19 cellular contexts compared by ENCODE assay signal in the genomic region with DNA sequence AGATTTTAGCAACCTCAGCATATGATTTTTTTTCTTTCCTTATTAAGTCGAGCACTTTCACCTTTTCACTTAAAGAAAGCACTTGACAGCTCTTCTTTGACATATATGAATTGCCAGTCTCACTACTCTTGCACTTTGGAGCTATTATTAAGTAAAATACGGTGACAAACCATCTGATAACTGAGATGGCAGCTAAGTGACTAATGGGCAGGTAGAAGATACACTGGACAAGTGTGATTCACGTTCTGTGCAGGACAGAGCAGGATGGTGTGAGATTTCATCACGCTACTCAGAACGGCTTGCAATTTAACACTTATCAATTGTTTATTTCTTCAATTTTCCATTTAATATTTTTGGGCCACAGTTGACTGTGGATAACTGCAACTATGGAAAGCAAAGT.
DNase-seq lines count a peak whose midpoint lies in the region; ATAC-seq, FAIRE-seq and TF ChIP-seq lines count a peak whose summit lies in the region.
"Had no signal": no experiment of that assay in that cellular context is flagged by ENCODE, and none has a peak within 500 bp of the region (broad histone marks: within the 10 kb centered on the region; RNA-seq: fewer than 3 reads in every experiment).

No MANE protein-coding gene starts in this region.

- TF ChIP-seq POLR2A in breast epithelium (IDR thresholded peaks at IDR 0.05) = no peak

- H3K27ac ChIP-seq in mammary epithelial cell (ENCODE audit: insufficient read depth, low read depth, low read length) = no peak overlapping the region
- no peak overlapping the region for H3K27ac ChIP-seq in breast epithelium
- H3K27ac ChIP-seq: 22Rv1 had no signal

- H3K4me3 ChIP-seq in mammary epithelial cell (replicated peaks in 1 of 3; ENCODE audit: insufficient read depth in 1 of 3, low read depth in 2 of 3, low read length in 3 of 3) = no peak overlapping the region
- H3K4me3 ChIP-seq in breast epithelium = no peak overlapping the region
- no peak overlapping the region for H3K4me3 ChIP-seq in epithelial cell of esophagus (ENCODE audit: low read length)
- H3K4me3 ChIP-seq: HAP-1 had no signal

- H3K4me3 Mint-ChIP-seq in activated CD4-positive, alpha-beta T cell treated with anti-CD3 and anti-CD28 coated beads, Interleukin-2, amount 10 ng/mL, durations not matched to agents 7 days and 5 days = no peak overlapping the region
- H3K4me3 Mint-ChIP-seq: CD4-positive, alpha-beta memory T cell; HFFc6 had no signal

- H3K4me1 Mint-ChIP-seq in activated CD4-positive, alpha-beta T cell treated with anti-CD3 and anti-CD28 coated beads, Interleukin-2, amount 10 ng/mL, durations not matched to agents 7 days and 5 days = peaks cover 2% of the 10 kb centered on the region
- H3K4me1 Mint-ChIP-seq: CD4-positive, alpha-beta memory T cell had no signal

- FAIRE-seq in islet of Langerhans (lab: Jason Lieb, UNC) = peak; percentile 45
- FAIRE-seq: GM12892, H54 had no signal

- no TSS peak for BruUV-seq in mammary epithelial cell (replicated peaks; lab: Mats Ljungman, UMichigan)

- intact Hi-C loops in mammary epithelial cell (cut with micrococcal nuclease) = no loop called here
- intact Hi-C loops in breast epithelium (cut with DNase I; ENCODE audit: low total_unique reads) = no loop called here

- H3K9me3 Mint-ChIP-seq in activated CD4-positive, alpha-beta T cell treated with anti-CD3 and anti-CD28 coated beads, Interleukin-2, amount 10 ng/mL, durations not matched to agents 7 days and 5 days = no peaks in the 10 kb centered on the region
- H3K9me3 Mint-ChIP-seq: HFFc6 had no signal

- no peak overlapping the region for H2AFZ ChIP-seq in mammary epithelial cell (ENCODE audit: low read depth, low read length)

- no peak for ATAC-seq in HG03045 (IDR thresholded peaks at IDR 0.05; ENCODE audit: unreplicated experiment)

- no peaks in the 10 kb centered on the region for H3K36me3 Mint-ChIP-seq in activated CD4-positive, alpha-beta T cell treated with anti-CD3 and anti-CD28 coated beads, Interleukin-2, amount 10 ng/mL, durations not matched to agents 7 days and 5 days (ENCODE audit: low read depth)
- H3K36me3 Mint-ChIP-seq: CD4-positive, alpha-beta memory T cell had no signal

- H3K79me2 ChIP-seq in mammary epithelial cell (ENCODE audit: insufficient read depth, low read length) = no peaks in the 10 kb centered on the region

- TF ChIP-seq CTCF in mammary epithelial cell (conservative IDR thresholded peaks at IDR 0.05 in 1 of 2, IDR thresholded peaks at IDR 0.05 in 1 of 2; ENCODE audit: extremely low read depth in 1 of 2, insufficient read depth in 1 of 2, low read depth in 1 of 2, low read length in 2 of 2) (no peak), breast epithelium (IDR thresholded peaks at IDR 0.05) (no peak), epithelial cell of esophagus (IDR thresholded peaks at IDR 0.05; ENCODE audit: insufficient read depth, low read depth, low read length, missing control alignments) (no peak)

- H3K27me3 Mint-ChIP-seq in activated CD4-positive, alpha-beta T cell treated with anti-CD3 and anti-CD28 coated beads, Interleukin-2, amount 10 ng/mL, durations not matched to agents 7 days and 5 days = no peaks in the 10 kb centered on the region

- 63% methylated on average over 5 of the region's 5 CpGs for WGBS in mammary epithelial cell (ENCODE audit: low coverage, missing lambda C conversion rate)

- no peaks in the 10 kb centered on the region for H4K20me1 ChIP-seq in mammary epithelial cell (ENCODE audit: insufficient read depth, low read length)

- DNase-seq in mammary epithelial cell (peak; percentile 27), breast epithelium (ENCODE audit: low spot score in 2 of 2) (no peak), epithelial cell of esophagus (ENCODE audit: low read depth) (peak; percentile 35), GM03348 (ENCODE audit: low spot score) (no peak)
- DNase-seq in activated CD4-positive, alpha-beta T cell treated with anti-CD3 and anti-CD28 coated beads, Interleukin-2, amount 10 ng/mL, durations not matched to agents 7 days and 5 days = no peak
- DNase-seq: C1 segment of cervical spinal cord; Calu3; CD4-positive, alpha-beta memory T cell; COR-L47; DMS79 treated with DMSO at 0.1 percent for 48 hours; GF-D8; GOT3; HFFc6 had no signal

- H3K9ac ChIP-seq in mammary epithelial cell (ENCODE audit: insufficient read depth, low read length) = no peak overlapping the region

- POLR2A ChIA-PET in activated CD4-positive, alpha-beta T cell treated with anti-CD3 and anti-CD28 coated beads, Interleukin-2, amount 10 ng/mL, durations not matched to agents 7 days and 5 days (lab: Charles Lee) = no interaction called here

- dilution Hi-C loops in mammary epithelial cell (cut with HindIII; ENCODE audit: low sequenced_read_pairs) = no loop called here

- no peaks in the 10 kb centered on the region for H3K36me3 ChIP-seq in mammary epithelial cell (ENCODE audit: insufficient read depth, low read length)
- H3K36me3 ChIP-seq in breast epithelium = no peaks in the 10 kb centered on the region
- H3K36me3 ChIP-seq: HAP-1 had no signal

- H3K27ac Mint-ChIP-seq in activated CD4-positive, alpha-beta T cell treated with anti-CD3 and anti-CD28 coated beads, Interleukin-2, amount 10 ng/mL, durations not matched to agents 7 days and 5 days = no peak overlapping the region
- H3K27ac Mint-ChIP-seq: CD4-positive, alpha-beta memory T cell; HFFc6 had no signal

- H3K4me1 ChIP-seq in mammary epithelial cell (ENCODE audit: insufficient read depth, low read length) (no peaks in the 10 kb centered on the region), breast epithelium (no peaks in the 10 kb centered on the region)
- H3K4me1 ChIP-seq: HAP-1 had no signal

- H3K9me3 ChIP-seq in mammary epithelial cell (replicated peaks; ENCODE audit: insufficient read depth, low read length) (no peaks in the 10 kb centered on the region), breast epithelium (no peaks in the 10 kb centered on the region)
- H3K9me3 ChIP-seq: HAP-1 had no signal

- H3K27me3 ChIP-seq in mammary epithelial cell (ENCODE audit: insufficient read depth, low read length) = no peaks in the 10 kb centered on the region
- no peaks in the 10 kb centered on the region for H3K27me3 ChIP-seq in breast epithelium

- no peak overlapping the region for H3K4me2 ChIP-seq in mammary epithelial cell (ENCODE audit: insufficient read depth, low read depth, low read length)

- CTCF ChIA-PET in mammary epithelial cell (lab: Charles Lee; ENCODE audit: low non-redundant PET) = no interaction called here
- CTCF ChIA-PET in activated CD4-positive, alpha-beta T cell treated with anti-CD3 and anti-CD28 coated beads, Interleukin-2, amount 10 ng/mL, durations not matched to agents 7 days and 5 days (lab: Charles Lee) = interaction anchor here (0.6 kb wide), 1 partner anchor 123 kb away, joined by 3 read pairs; no protein-coding TSS in a partner anchor

- in situ Hi-C loops in mammary epithelial cell (cut with MboI; ENCODE audit: low sequenced_read_pairs in 2 of 2) = no loop called here

Comparison
In these comparisons a context has a peak if more than half of its experiments do, and no peak if none do; other contexts are left out.
1. DNase-seq: peak in mammary epithelial cell (single experiment) and epithelial cell of esophagus (single experiment); none in breast epithelium (0 of 2), activated CD4-positive, alpha-beta T cell treated with anti-CD3 and anti-CD28 coated beads, Interleukin-2, amount 10 ng/mL, durations not matched to agents 7 days and 5 days (single experiment) and GM03348 (single experiment).